ENCODE assay signal across 1 cellular context in genomic region chr3:30628188-30628930, GRCh38.
TF ChIP-seq lines count a peak whose summit lies in the region.

No MANE protein-coding gene starts in this region.

TF ChIP-seq in IMR-90, 13 proteins besides CTCF, POLR2A, EP300 and RAD21 (continued from another document):
- TF ChIP-seq NFE2L2 (IDR thresholded peaks at IDR 0.05; ENCODE audit: low read depth, low read length): no peak
TF ChIP-seq in IMR-90: peak in this region for 0.
